Comparison of ENCODE assay signal across 22 cellular contexts in the genomic region with DNA sequence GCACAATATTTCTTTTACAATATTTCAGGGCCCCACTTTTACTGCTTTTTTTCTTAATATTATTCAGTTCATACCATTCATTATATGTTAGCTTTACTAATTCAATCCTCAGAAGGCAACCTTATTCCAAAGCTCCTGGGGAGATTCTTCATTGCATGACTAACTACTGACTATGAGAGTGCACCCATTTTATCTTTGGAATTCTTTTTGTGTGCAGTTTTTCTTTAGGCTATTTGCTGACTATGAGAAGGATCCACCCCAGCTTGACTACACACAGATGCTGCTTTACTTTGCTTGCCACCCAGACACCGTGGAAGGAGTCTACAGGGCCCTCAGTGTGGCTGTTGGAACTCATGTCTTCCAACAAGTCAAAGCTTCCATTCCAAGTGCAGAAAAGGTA. TPM values are rescaled to one million over a fixed set of nuclear protein-coding genes. Genes with fewer than 3 reads are reported as not detected.
A peak's percentile ranks its signal among the peaks of the same experiment; 100 is the strongest.
DNase-seq lines count a peak whose midpoint lies in the region; ATAC-seq and TF ChIP-seq lines count a peak whose summit lies in the region.
"Had no signal": no experiment of that assay in that cellular context is flagged by ENCODE, and none has a peak within 500 bp of the region (broad histone marks: within the 10 kb centered on the region; RNA-seq: fewer than 3 reads in every experiment).

No MANE protein-coding gene starts in this region.

- POLR2A ChIA-PET in CD8-positive, alpha-beta T cell (lab: Charles Lee) = interaction anchor here (0.5 to 1.4 kb wide), 2 partner anchors 68 to 84 kb away, joined by 3 read pairs; no protein-coding TSS in a partner anchor
- POLR2A ChIA-PET in naive thymus-derived CD4-positive, alpha-beta T cell (lab: Charles Lee) = interaction anchor here (0.5 to 31.0 kb wide), 11 partner anchors 9 to 57 kb away, joined by 3 to 979 read pairs (median 4); a partner anchor contains a TSS
- POLR2A ChIA-PET in MCF 10A (lab: Yijun Ruan, JAX) = no interaction called here

- no peaks in the 10 kb centered on the region for H3K36me3 ChIP-seq in CD8-positive, alpha-beta T cell (ENCODE audit: insufficient read depth, low read length)
- H3K36me3 ChIP-seq in naive thymus-derived CD4-positive, alpha-beta T cell (ENCODE audit: control insufficient read depth in 2 of 3, insufficient read depth in 3 of 3, low read length in 3 of 3) = no peaks in the 10 kb centered on the region
- H3K36me3 ChIP-seq: BLaER1, Peyer's patch, SJCRH30 had no signal

- no peaks in the 10 kb centered on the region for H3K27me3 ChIP-seq in CD8-positive, alpha-beta T cell (ENCODE audit: insufficient read depth, low read length)
- no peaks in the 10 kb centered on the region for H3K27me3 ChIP-seq in naive thymus-derived CD4-positive, alpha-beta T cell (ENCODE audit: control insufficient read depth in 2 of 2, insufficient read depth in 2 of 2, low read length in 2 of 2)
- H3K27me3 ChIP-seq: BLaER1, Peyer's patch had no signal

- H3K4me3 ChIP-seq in CD8-positive, alpha-beta T cell (ENCODE audit: low read depth, low read length) = no peak overlapping the region
- H3K4me3 ChIP-seq in naive thymus-derived CD4-positive, alpha-beta T cell (ENCODE audit: low read length) = no peak overlapping the region
- H3K4me3 ChIP-seq: BLaER1, GM12878, Peyer's patch, SJCRH30 had no signal

- no peak overlapping the region for H3K27ac ChIP-seq in CD8-positive, alpha-beta T cell (ENCODE audit: low read depth, low read length)
- H3K27ac ChIP-seq in naive thymus-derived CD4-positive, alpha-beta T cell (ENCODE audit: low read depth, low read length) = no peak overlapping the region
- H3K27ac ChIP-seq: BLaER1, Peyer's patch, SJCRH30 had no signal

- H3K9me3 ChIP-seq in CD8-positive, alpha-beta T cell (ENCODE audit: low read length) = no peaks in the 10 kb centered on the region
- no peaks in the 10 kb centered on the region for H3K9me3 ChIP-seq in T-helper 17 cell (ENCODE audit: control insufficient read depth, low read length, poor library complexity, severe bottlenecking)
- no peaks in the 10 kb centered on the region for H3K9me3 ChIP-seq in naive thymus-derived CD4-positive, alpha-beta T cell (ENCODE audit: control insufficient read depth in 2 of 3, low read length in 3 of 3)
- H3K9me3 ChIP-seq: BLaER1, Peyer's patch, SJCRH30 had no signal

- H3K27ac Mint-ChIP-seq in CD8-positive, alpha-beta T cell = peak overlapping the region; percentile 46
- H3K27ac Mint-ChIP-seq in T-helper 17 cell = peak overlapping the region; percentile 98
- H3K27ac Mint-ChIP-seq in naive thymus-derived CD4-positive, alpha-beta T cell = peak overlapping the region in 8 of 9 donors; percentile 57 to 98 (median 88)
- H3K27ac Mint-ChIP-seq in MCF 10A (ENCODE audit: low read depth, unreplicated experiment) = no peak overlapping the region
- H3K27ac Mint-ChIP-seq: H9, HFFc6 had no signal

- no peaks in the 10 kb centered on the region for H3K36me3 Mint-ChIP-seq in CD8-positive, alpha-beta T cell
- peaks cover 2% of the 10 kb centered on the region for H3K36me3 Mint-ChIP-seq in T-helper 17 cell (ENCODE audit: low read depth)
- H3K36me3 Mint-ChIP-seq in naive thymus-derived CD4-positive, alpha-beta T cell = peaks cover 0 to 17% (median 7%) of the 10 kb centered on the region in 5 donors
- H3K36me3 Mint-ChIP-seq in MCF 10A (ENCODE audit: insufficient read depth, unreplicated experiment) = no peaks in the 10 kb centered on the region

- BruUV-seq in MCF 10A (replicated peaks; lab: Mats Ljungman, UMichigan) = no TSS peak

- ATAC-seq in CD8-positive, alpha-beta T cell = no peak
- ATAC-seq in T-helper 17 cell = no peak
- no peak for ATAC-seq in naive thymus-derived CD4-positive, alpha-beta T cell
- ATAC-seq: GM12878 had no signal

- intact Hi-C loops in CD8-positive, alpha-beta T cell (cut with DNase I, micrococcal nuclease) = no loop called here
- intact Hi-C loops in naive thymus-derived CD4-positive, alpha-beta T cell (cut with micrococcal nuclease) = no loop called here
- intact Hi-C loops in MCF 10A (cut with micrococcal nuclease) = no loop called here

- H3K4me1 Mint-ChIP-seq in CD8-positive, alpha-beta T cell (ENCODE audit: low read depth) = peaks cover 69% of the 10 kb centered on the region
- H3K4me1 Mint-ChIP-seq in T-helper 17 cell (peaks cover 61% of the 10 kb centered on the region), MCF 10A (ENCODE audit: insufficient read depth, unreplicated experiment) (peaks cover 6% of the 10 kb centered on the region)
- H3K4me1 Mint-ChIP-seq in naive thymus-derived CD4-positive, alpha-beta T cell = peaks cover 55 to 90% (median 83%) of the 10 kb centered on the region in 7 donors

- peaks cover 52% of the 10 kb centered on the region for H3K4me1 ChIP-seq in CD8-positive, alpha-beta T cell (ENCODE audit: insufficient read depth, low read length)
- peaks cover 42 to 53% of the 10 kb centered on the region in 2 donors for H3K4me1 ChIP-seq in naive thymus-derived CD4-positive, alpha-beta T cell (ENCODE audit: control insufficient read depth in 2 of 2, insufficient read depth in 2 of 2, low read length in 2 of 2)
- H3K4me1 ChIP-seq: Peyer's patch had no signal

- no peak for TF ChIP-seq CTCF in CD8-positive, alpha-beta T cell (IDR thresholded peaks at IDR 0.05)
- TF ChIP-seq CTCF in MCF 10A (IDR thresholded peaks at IDR 0.05; ENCODE audit: unreplicated experiment) = no peak

- no peak overlapping the region for H3K4me3 Mint-ChIP-seq in CD8-positive, alpha-beta T cell
- no peak overlapping the region for H3K4me3 Mint-ChIP-seq in T-helper 17 cell
- no peak overlapping the region for H3K4me3 Mint-ChIP-seq in naive thymus-derived CD4-positive, alpha-beta T cell
- no peak overlapping the region for H3K4me3 Mint-ChIP-seq in MCF 10A (ENCODE audit: unreplicated experiment)
- H3K4me3 Mint-ChIP-seq: CD4-positive, alpha-beta T cell; H9; HFFc6 had no signal

- H3K27me3 Mint-ChIP-seq in CD8-positive, alpha-beta T cell (ENCODE audit: low read depth) = no peaks in the 10 kb centered on the region
- H3K27me3 Mint-ChIP-seq in T-helper 17 cell (no peaks in the 10 kb centered on the region), MCF 10A (ENCODE audit: insufficient read depth, unreplicated experiment) (no peaks in the 10 kb centered on the region)
- no peaks in the 10 kb centered on the region for H3K27me3 Mint-ChIP-seq in naive thymus-derived CD4-positive, alpha-beta T cell
- H3K27me3 Mint-ChIP-seq: CD4-positive, alpha-beta T cell had no signal

- no peaks in the 10 kb centered on the region for H3K9me3 Mint-ChIP-seq in CD8-positive, alpha-beta T cell
- H3K9me3 Mint-ChIP-seq in naive thymus-derived CD4-positive, alpha-beta T cell = peaks cover 0 to 5% (median 0%) of the 10 kb centered on the region in 11 donors
- H3K9me3 Mint-ChIP-seq in MCF 10A (ENCODE audit: unreplicated experiment) = no peaks in the 10 kb centered on the region
- H3K9me3 Mint-ChIP-seq: CD4-positive, alpha-beta T cell; H9; HFFc6 had no signal

- CTCF ChIA-PET in CD8-positive, alpha-beta T cell (lab: Charles Lee) = interaction anchor here (0.6 to 2.1 kb wide), 5 partner anchors 11 to 22 kb away, joined by 3 to 5 read pairs (median 4); no protein-coding TSS in a partner anchor
- CTCF ChIA-PET in naive thymus-derived CD4-positive, alpha-beta T cell (lab: Charles Lee) = interaction anchor here (0.7 to 1.3 kb wide), 3 partner anchors 13 to 23 kb away, joined by 3 to 4 read pairs (median 3); no protein-coding TSS in a partner anchor
- CTCF ChIA-PET in MCF 10A (lab: Yijun Ruan, JAX) = interaction anchor here (0.9 to 1.2 kb wide), 4 partner anchors 22 to 1803 kb away, joined by 3 read pairs; no protein-coding TSS in a partner anchor

- no peak for DNase-seq in CD8-positive, alpha-beta T cell
- DNase-seq in EL (peak; percentile 57), T-helper 17 cell (no peak), MCF 10A (ENCODE audit: unreplicated experiment) (no peak), DMS114 treated with DMSO at 0.1 percent for 48 hours (lab: John Stamatoyannopoulos, UW; ENCODE audit: unreplicated experiment) (no peak), NCI-H524 treated with DMSO at 0.1 percent for 48 hours (lab: John Stamatoyannopoulos, UW) (no peak)
- no peak for DNase-seq in naive thymus-derived CD4-positive, alpha-beta T cell
- DNase-seq: Calu3; CD4-positive, alpha-beta T cell; DMS53; H9; HFFc6; KG1; NCI-H1105; NCI-H2029 treated with DMSO at 0.1 percent for 48 hours; NCI-H226; NCI-H510A treated with DMSO at 0.1 percent for 48 hours; NCI-H774; Peyer's patch; SJCRH30 had no signal

RNA-seq across cellular contexts. Expression of a gene that starts 56.9 kb away (rescaled TPM):
- total RNA-seq in CD8-positive, alpha-beta T cell = 100 to 1,000 TPM; 287 to 310 TPM
- total RNA-seq in T-helper 17 cell (1,000 to 10,000 TPM in 1 of 2 donors, 100 to 1,000 TPM in 1; 860 to 1,128 TPM), MCF 10A (2022) (0.26 and 0.44 TPM in 2 replicates)
- 1,000 to 10,000 TPM in 2 of 5 experiments, 100 to 1,000 TPM in 3; 341 to 1,298 (median 608) TPM for total RNA-seq in naive thymus-derived CD4-positive, alpha-beta T cell
- 100 to 1,000 TPM; 690 to 965 TPM for polyA plus RNA-seq in naive thymus-derived CD4-positive, alpha-beta T cell
- total RNA-seq: H9 had no signal

Comparison
In these comparisons a context has a peak if more than half of its experiments do, and no peak if none do; other contexts are left out.
1. RNA of a gene that starts 56.9 kb away (total RNA-seq): 860 to 1,128 TPM in T-helper 17 cell, 341 to 1,298 TPM in naive thymus-derived CD4-positive, alpha-beta T cell and 287 to 310 TPM in CD8-positive, alpha-beta T cell; 0.26 to 0.44 TPM in MCF 10A; every median in the first group is over 100 times any median in the second.